Comparison of ENCODE assay signal across 14 cellular contexts in genomic region chr20:8943638-8944037, GRCh38.
"Had no signal": no experiment of that assay in that cellular context is flagged by ENCODE, and none has a peak within 500 bp of the region (broad histone marks: within the 10 kb centered on the region; RNA-seq: fewer than 3 reads in every experiment).

No MANE protein-coding gene starts in this region.

- H3K27me3 ChIP-seq: suprapubic skin had no signal

- H3K4me3 ChIP-seq: lung, prostate gland, suprapubic skin had no signal

- H3K36me3 ChIP-seq: prostate gland, suprapubic skin had no signal

- H3K4me1 ChIP-seq: prostate gland, suprapubic skin had no signal

- DNase-seq: activated effector memory CD4-positive, alpha-beta T cell treated with anti-CD3 and anti-CD28 coated beads, Interleukin-2, amount 50 U/mL, for 16 hours; activated T-cell treated with anti-CD3 and anti-CD28 coated beads, Interleukin-2, amount 50 U/mL, for 1 hour; amygdala; effector memory CD4-positive, alpha-beta T cell; hypothalamus; natural killer cell; stimulated activated CD4-positive, alpha-beta T cell treated with anti-CD3 and anti-CD28 coated beads, Interleukin-15, amount 100 ng/mL, for 24 hours; T-helper 2 cell had no signal

- H3K9me3 ChIP-seq: prostate gland, suprapubic skin had no signal

- ATAC-seq: activated CD4-positive, CD25-positive, alpha-beta regulatory T cell treated with anti-CD3 and anti-CD28 coated beads, Interleukin-2, amount 50 U/mL, for 24 hours; activated naive CD4-positive, alpha-beta T cell treated with anti-CD3 and anti-CD28 coated beads, Interleukin-2, amount 50 U/mL, for 72 hours; natural killer cell had no signal

- H3K27ac ChIP-seq: epithelial cell of prostate, prostate gland, suprapubic skin had no signal
